Comparison of ENCODE assay signal across 1 cellular context in the genomic region with DNA sequence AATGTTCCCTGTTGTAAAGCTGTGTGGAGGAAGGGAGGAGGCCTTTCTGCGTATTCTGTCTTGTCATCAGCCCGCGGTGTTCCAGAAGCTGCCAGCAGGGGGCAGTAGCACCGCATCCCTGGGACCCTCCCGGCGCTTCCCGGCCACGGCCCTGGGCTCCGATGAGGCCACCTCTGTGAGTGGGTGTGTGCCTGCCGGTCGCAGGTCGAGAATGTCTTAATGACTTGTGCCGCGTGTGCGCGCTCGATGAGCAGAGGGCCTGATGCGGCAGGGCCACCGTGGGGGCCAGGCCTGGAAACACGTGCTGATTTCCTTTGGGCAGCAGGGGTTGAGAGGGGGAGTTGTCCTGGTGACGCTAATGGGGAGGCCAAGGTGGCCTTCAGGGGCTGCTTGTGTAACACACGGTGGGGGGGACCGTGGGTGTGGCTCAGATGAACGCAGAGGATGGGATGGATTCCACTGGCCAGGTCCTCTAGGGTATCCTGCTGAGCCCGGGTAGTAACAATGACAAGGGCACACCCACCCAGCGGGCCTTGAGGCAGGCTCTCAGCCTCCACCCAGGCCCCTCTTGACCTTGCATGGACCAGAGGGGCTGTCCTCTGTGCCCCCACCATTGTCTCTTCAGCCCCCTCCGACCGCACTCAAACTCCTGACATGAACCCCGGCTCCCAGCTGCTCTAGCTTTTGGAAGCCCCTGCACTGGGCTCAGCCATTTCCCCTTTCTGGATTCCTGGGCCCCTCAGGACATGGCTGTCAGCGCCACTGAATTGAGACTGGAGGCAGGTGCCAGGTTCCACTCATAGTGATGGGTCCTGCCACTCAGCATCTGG.
TF ChIP-seq lines count a peak whose summit lies in the region.

No MANE protein-coding gene starts in this region.

TF ChIP-seq in HEK293, 187 proteins besides CTCF, POLR2A, EP300 and RAD21 (continued from another document and continues in another):
- TF ChIP-seq, protein P1, sequence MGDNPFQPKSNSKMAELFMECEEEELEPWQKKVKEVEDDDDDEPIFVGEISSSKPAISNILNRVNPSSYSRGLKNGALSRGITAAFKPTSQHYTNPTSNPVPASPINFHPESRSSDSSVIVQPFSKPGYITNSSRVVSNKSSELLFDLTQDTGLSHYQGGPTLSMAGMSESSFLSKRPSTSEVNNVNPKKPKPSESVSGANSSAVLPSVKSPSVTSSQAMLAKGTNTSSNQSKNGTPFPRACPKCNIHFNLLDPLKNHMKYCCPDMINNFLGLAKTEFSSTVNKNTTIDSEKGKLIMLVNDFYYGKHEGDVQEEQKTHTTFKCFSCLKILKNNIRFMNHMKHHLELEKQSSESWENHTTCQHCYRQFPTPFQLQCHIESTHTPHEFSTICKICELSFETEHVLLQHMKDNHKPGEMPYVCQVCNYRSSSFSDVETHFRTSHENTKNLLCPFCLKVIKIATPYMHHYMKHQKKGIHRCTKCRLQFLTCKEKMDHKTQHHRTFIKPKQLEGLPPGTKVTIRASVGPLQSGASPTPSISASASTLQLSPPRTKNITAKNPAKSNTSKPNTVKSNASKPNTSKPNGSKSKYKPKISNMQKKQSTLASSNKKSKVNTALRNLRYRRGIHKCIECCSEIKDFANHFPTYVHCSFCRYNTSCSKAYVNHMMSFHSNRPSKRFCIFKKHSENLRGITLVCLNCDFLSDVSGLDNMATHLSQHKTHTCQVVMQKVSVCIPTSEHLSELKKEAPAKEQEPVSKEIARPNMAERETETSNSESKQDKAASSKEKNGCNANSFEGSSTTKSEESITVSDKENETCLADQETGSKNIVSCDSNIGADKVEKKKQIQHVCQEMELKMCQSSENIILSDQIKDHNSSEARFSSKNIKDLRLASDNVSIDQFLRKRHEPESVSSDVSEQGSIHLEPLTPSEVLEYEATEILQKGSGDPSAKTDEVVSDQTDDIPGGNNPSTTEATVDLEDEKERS (tag by site-specific recombination; IDR thresholded peaks at IDR 0.05) = no peak
- TF ChIP-seq ZNF335 (tag by site-specific recombination; conservative IDR thresholded peaks at IDR 0.05) (peak; percentile 73), ZNF366 (tag by site-specific recombination; conservative IDR thresholded peaks at IDR 0.05) (no peak; the same call in 1 of the 2 replicates), ZNF146 (tag by site-specific recombination; IDR thresholded peaks at IDR 0.05) (no peak), ZNF670 (tag by site-specific recombination; IDR thresholded peaks at IDR 0.05; ENCODE audit: low read depth) (no peak), MZF1 (tag by site-specific recombination; IDR thresholded peaks at IDR 0.05; ENCODE audit: borderline replicate concordance) (no peak), ZNF529 (tag by site-specific recombination; IDR thresholded peaks at IDR 0.05; ENCODE audit: insufficient replicate concordance) (no peak), ZBTB20 (tag by site-specific recombination; IDR thresholded peaks at IDR 0.05) (no peak), ZXDB (tag by site-specific recombination; IDR thresholded peaks at IDR 0.05) (no peak), ZNF48 (tag by site-specific recombination; IDR thresholded peaks at IDR 0.05) (no peak), ZNF140 (tag by site-specific recombination; IDR thresholded peaks at IDR 0.05) (no peak), ZNF24 (tag by site-specific recombination; IDR thresholded peaks at IDR 0.05) (no peak), SALL2 (tag by site-specific recombination; IDR thresholded peaks at IDR 0.05; ENCODE audit: borderline replicate concordance) (no peak), MYNN (tag by site-specific recombination; IDR thresholded peaks at IDR 0.05; ENCODE audit: borderline replicate concordance) (no peak), HOXC10 (CRISPR knock-in tag; IDR thresholded peaks at IDR 0.05) (no peak), ZNF223 (tag by site-specific recombination; IDR thresholded peaks at IDR 0.05) (no peak), ZNF747 (tag by site-specific recombination; IDR thresholded peaks at IDR 0.05) (no peak), BCL11B (tag by site-specific recombination; IDR thresholded peaks at IDR 0.05; ENCODE audit: low read depth) (no peak), PRDM1 (tag by site-specific recombination; IDR thresholded peaks at IDR 0.05) (no peak), ZNF132 (tag by site-specific recombination; IDR thresholded peaks at IDR 0.05; ENCODE audit: borderline replicate concordance) (no peak), KLF16 (tag by site-specific recombination; IDR thresholded peaks at IDR 0.05) (peak; percentile 42; the same call in 1 of the 2 replicates), ZNF701 (tag by site-specific recombination; IDR thresholded peaks at IDR 0.05) (no peak), ZNF571 (tag by site-specific recombination; IDR thresholded peaks at IDR 0.05) (no peak), ZNF677 (tag by site-specific recombination; IDR thresholded peaks at IDR 0.05) (no peak), SCRT1 (tag by site-specific recombination; IDR thresholded peaks at IDR 0.05; ENCODE audit: borderline replicate concordance) (no peak), ZNF423 (tag by site-specific recombination; IDR thresholded peaks at IDR 0.05) (no peak)
- TF ChIP-seq, protein P2, sequence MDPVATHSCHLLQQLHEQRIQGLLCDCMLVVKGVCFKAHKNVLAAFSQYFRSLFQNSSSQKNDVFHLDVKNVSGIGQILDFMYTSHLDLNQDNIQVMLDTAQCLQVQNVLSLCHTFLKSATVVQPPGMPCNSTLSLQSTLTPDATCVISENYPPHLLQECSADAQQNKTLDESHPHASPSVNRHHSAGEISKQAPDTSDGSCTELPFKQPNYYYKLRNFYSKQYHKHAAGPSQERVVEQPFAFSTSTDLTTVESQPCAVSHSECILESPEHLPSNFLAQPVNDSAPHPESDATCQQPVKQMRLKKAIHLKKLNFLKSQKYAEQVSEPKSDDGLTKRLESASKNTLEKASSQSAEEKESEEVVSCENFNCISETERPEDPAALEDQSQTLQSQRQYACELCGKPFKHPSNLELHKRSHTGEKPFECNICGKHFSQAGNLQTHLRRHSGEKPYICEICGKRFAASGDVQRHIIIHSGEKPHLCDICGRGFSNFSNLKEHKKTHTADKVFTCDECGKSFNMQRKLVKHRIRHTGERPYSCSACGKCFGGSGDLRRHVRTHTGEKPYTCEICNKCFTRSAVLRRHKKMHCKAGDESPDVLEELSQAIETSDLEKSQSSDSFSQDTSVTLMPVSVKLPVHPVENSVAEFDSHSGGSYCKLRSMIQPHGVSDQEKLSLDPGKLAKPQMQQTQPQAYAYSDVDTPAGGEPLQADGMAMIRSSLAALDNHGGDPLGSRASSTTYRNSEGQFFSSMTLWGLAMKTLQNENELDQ (tag by site-specific recombination; IDR thresholded peaks at IDR 0.05; ENCODE audit: low read depth) = no peak
- TF ChIP-seq, protein P3, sequence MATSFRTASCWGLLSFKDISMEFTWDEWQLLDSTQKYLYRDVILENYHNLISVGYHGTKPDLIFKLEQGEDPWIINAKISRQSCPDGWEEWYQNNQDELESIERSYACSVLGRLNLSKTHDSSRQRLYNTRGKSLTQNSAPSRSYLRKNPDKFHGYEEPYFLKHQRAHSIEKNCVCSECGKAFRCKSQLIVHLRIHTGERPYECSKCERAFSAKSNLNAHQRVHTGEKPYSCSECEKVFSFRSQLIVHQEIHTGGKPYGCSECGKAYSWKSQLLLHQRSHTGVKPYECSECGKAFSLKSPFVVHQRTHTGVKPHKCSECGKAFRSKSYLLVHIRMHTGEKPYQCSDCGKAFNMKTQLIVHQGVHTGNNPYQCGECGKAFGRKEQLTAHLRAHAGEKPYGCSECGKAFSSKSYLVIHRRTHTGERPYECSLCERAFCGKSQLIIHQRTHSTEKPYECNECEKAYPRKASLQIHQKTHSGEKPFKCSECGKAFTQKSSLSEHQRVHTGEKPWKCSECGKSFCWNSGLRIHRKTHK (tag by site-specific recombination; IDR thresholded peaks at IDR 0.05) = no peak
- TF ChIP-seq, protein P4, sequence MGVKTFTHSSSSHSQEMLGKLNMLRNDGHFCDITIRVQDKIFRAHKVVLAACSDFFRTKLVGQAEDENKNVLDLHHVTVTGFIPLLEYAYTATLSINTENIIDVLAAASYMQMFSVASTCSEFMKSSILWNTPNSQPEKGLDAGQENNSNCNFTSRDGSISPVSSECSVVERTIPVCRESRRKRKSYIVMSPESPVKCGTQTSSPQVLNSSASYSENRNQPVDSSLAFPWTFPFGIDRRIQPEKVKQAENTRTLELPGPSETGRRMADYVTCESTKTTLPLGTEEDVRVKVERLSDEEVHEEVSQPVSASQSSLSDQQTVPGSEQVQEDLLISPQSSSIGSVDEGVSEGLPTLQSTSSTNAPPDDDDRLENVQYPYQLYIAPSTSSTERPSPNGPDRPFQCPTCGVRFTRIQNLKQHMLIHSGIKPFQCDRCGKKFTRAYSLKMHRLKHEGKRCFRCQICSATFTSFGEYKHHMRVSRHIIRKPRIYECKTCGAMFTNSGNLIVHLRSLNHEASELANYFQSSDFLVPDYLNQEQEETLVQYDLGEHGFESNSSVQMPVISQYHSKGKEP (tag by site-specific recombination; IDR thresholded peaks at IDR 0.05) = no peak
- TF ChIP-seq, protein P5, sequence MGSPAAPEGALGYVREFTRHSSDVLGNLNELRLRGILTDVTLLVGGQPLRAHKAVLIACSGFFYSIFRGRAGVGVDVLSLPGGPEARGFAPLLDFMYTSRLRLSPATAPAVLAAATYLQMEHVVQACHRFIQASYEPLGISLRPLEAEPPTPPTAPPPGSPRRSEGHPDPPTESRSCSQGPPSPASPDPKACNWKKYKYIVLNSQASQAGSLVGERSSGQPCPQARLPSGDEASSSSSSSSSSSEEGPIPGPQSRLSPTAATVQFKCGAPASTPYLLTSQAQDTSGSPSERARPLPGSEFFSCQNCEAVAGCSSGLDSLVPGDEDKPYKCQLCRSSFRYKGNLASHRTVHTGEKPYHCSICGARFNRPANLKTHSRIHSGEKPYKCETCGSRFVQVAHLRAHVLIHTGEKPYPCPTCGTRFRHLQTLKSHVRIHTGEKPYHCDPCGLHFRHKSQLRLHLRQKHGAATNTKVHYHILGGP (tag by site-specific recombination; IDR thresholded peaks at IDR 0.05) = no peak
- TF ChIP-seq, protein P6, sequence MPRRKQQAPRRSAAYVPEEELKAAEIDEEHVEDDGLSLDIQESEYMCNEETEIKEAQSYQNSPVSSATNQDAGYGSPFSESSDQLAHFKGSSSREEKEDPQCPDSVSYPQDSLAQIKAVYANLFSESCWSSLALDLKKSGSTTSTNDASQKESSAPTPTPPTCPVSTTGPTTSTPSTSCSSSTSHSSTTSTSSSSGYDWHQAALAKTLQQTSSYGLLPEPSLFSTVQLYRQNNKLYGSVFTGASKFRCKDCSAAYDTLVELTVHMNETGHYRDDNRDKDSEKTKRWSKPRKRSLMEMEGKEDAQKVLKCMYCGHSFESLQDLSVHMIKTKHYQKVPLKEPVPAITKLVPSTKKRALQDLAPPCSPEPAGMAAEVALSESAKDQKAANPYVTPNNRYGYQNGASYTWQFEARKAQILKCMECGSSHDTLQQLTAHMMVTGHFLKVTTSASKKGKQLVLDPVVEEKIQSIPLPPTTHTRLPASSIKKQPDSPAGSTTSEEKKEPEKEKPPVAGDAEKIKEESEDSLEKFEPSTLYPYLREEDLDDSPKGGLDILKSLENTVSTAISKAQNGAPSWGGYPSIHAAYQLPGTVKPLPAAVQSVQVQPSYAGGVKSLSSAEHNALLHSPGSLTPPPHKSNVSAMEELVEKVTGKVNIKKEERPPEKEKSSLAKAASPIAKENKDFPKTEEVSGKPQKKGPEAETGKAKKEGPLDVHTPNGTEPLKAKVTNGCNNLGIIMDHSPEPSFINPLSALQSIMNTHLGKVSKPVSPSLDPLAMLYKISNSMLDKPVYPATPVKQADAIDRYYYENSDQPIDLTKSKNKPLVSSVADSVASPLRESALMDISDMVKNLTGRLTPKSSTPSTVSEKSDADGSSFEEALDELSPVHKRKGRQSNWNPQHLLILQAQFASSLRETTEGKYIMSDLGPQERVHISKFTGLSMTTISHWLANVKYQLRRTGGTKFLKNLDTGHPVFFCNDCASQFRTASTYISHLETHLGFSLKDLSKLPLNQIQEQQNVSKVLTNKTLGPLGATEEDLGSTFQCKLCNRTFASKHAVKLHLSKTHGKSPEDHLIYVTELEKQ (tag by site-specific recombination; IDR thresholded peaks at IDR 0.05; ENCODE audit: borderline replicate concordance) = no peak
- TF ChIP-seq, protein P7, sequence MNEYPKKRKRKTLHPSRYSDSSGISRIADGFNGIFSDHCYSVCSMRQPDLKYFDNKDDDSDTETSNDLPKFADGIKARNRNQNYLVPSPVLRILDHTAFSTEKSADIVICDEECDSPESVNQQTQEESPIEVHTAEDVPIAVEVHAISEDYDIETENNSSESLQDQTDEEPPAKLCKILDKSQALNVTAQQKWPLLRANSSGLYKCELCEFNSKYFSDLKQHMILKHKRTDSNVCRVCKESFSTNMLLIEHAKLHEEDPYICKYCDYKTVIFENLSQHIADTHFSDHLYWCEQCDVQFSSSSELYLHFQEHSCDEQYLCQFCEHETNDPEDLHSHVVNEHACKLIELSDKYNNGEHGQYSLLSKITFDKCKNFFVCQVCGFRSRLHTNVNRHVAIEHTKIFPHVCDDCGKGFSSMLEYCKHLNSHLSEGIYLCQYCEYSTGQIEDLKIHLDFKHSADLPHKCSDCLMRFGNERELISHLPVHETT (tag by site-specific recombination; IDR thresholded peaks at IDR 0.05) = no peak
- TF ChIP-seq, protein P8, sequence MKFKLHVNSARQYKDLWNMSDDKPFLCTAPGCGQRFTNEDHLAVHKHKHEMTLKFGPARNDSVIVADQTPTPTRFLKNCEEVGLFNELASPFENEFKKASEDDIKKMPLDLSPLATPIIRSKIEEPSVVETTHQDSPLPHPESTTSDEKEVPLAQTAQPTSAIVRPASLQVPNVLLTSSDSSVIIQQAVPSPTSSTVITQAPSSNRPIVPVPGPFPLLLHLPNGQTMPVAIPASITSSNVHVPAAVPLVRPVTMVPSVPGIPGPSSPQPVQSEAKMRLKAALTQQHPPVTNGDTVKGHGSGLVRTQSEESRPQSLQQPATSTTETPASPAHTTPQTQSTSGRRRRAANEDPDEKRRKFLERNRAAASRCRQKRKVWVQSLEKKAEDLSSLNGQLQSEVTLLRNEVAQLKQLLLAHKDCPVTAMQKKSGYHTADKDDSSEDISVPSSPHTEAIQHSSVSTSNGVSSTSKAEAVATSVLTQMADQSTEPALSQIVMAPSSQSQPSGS (tag by site-specific recombination; IDR thresholded peaks at IDR 0.05; ENCODE audit: low read depth) = no peak
- TF ChIP-seq, protein P9, sequence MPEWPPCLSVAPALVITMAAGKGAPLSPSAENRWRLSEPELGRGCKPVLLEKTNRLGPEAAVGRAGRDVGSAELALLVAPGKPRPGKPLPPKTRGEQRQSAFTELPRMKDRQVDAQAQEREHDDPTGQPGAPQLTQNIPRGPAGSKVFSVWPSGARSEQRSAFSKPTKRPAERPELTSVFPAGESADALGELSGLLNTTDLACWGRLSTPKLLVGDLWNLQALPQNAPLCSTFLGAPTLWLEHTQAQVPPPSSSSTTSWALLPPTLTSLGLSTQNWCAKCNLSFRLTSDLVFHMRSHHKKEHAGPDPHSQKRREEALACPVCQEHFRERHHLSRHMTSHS (tag by site-specific recombination; IDR thresholded peaks at IDR 0.05) = no peak
- TF ChIP-seq, protein P10, sequence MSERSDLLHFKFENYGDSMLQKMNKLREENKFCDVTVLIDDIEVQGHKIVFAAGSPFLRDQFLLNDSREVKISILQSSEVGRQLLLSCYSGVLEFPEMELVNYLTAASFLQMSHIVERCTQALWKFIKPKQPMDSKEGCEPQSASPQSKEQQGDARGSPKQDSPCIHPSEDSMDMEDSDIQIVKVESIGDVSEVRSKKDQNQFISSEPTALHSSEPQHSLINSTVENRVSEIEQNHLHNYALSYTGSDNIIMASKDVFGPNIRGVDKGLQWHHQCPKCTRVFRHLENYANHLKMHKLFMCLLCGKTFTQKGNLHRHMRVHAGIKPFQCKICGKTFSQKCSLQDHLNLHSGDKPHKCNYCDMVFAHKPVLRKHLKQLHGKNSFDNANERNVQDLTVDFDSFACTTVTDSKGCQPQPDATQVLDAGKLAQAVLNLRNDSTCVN (tag by site-specific recombination; optimal IDR thresholded peaks at IDR 0.05) = peak; percentile 54
